ENCODE assay signal across 27 cellular contexts in the genomic region with DNA sequence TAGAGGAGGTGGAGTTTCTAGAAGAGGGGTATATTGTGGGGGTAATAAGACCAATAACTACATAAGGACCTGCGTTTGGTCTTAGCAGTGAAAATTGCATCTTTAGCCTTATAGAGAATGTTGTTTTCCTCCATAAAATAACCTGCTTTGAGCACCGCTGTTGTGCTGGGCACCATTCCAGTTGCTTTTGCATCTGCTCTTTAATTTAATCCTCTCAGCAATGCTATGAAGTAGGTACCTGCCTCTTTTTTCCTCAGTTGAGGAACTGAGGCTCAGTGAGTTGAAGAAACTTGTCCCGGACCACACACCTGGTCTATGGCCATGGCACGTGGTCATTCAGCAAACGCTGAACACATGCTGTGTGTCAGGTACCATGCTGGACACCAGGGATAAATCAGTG.
A peak's percentile ranks its signal among the peaks of the same experiment; 100 is the strongest.
DNase-seq lines count a peak whose midpoint lies in the region; ATAC-seq and TF ChIP-seq lines count a peak whose summit lies in the region.
"Had no signal": no experiment of that assay in that cellular context is flagged by ENCODE, and none has a peak within 500 bp of the region (broad histone marks: within the 10 kb centered on the region; RNA-seq: fewer than 3 reads in every experiment).

No MANE protein-coding gene starts in this region.

- H2AFZ ChIP-seq in OCI-LY1 (ENCODE audit: low read length) = no peak overlapping the region

- no peak overlapping the region for H3K4me3 Mint-ChIP-seq in stimulated activated naive CD8-positive, alpha-beta T cell treated with anti-CD3 and anti-CD28 coated beads, Interleukin-15, Interleukin-2, amounts not matched to agents 100 ng/mL and 50 ng/mL, for 24 hours
- H3K4me3 Mint-ChIP-seq in stimulated activated naive CD8-positive, alpha-beta T cell treated with anti-CD3 and anti-CD28 coated beads, Interleukin-15, amount 100 ng/mL, for 72 hours = no peak overlapping the region
- no peak overlapping the region for H3K4me3 Mint-ChIP-seq in nephron progenitor cell
- H3K4me3 Mint-ChIP-seq: CD4-positive, alpha-beta memory T cell; IgD-negative memory B cell had no signal

- no peak for DNase-seq in stimulated activated naive CD8-positive, alpha-beta T cell treated with anti-CD3 and anti-CD28 coated beads, Interleukin-15, amount 100 ng/mL, for 72 hours
- DNase-seq in nephron progenitor cell = no peak
- no peak for DNase-seq in dermis blood vessel endothelial cell
- DNase-seq in dorsolateral prefrontal cortex = no peak
- DNase-seq: AML-193; CD4-positive, alpha-beta memory T cell; COR-L47; EL; GF-D8; HCEC 1CT; NCI-H1092; NCI-H1417 treated with DMSO at 0.1 percent for 48 hours; NCI-H187 treated with DMSO at 0.1 percent for 48 hours; NCI-H2171 treated with DMSO at 0.1 percent for 48 hours; NCI-H345; NCI-H510A treated with DMSO at 0.1 percent for 48 hours; NCI-H748 treated with DMSO at 0.1 percent for 48 hours; NK-92 treated with Interleukin-12 subunit alpha and Interleukin-12 subunit beta, amount 100 ng/mL, for 24 hours; Right ventricle myocardium superior; RPMI8226 had no signal

- intact Hi-C loops in dorsolateral prefrontal cortex (cut with DNase I) = no loop called here

- H3K79me2 ChIP-seq in OCI-LY1 (ENCODE audit: insufficient read depth, low read length) = peaks cover 30% of the 10 kb centered on the region

- H3K4me2 ChIP-seq in OCI-LY1 (ENCODE audit: low read length) = no peak overlapping the region
- H3K4me2 ChIP-seq: A549, KMS-11 had no signal

- no peaks in the 10 kb centered on the region for H4K20me1 ChIP-seq in OCI-LY1 (ENCODE audit: insufficient read depth, low read length)

- H3K4me1 ChIP-seq in OCI-LY1 (ENCODE audit: insufficient read depth, low read length, severe bottlenecking) = peaks cover 98% of the 10 kb centered on the region
- H3K4me1 ChIP-seq: A549 had no signal

- H3K27ac ChIP-seq in OCI-LY1 (ENCODE audit: low read depth, low read length, poor library complexity, severe bottlenecking) (peak overlapping the region; percentile 72), dorsolateral prefrontal cortex (no peak overlapping the region)
- H3K27ac ChIP-seq: A549, KMS-11 had no signal

- no peaks in the 10 kb centered on the region for H3K9me3 Mint-ChIP-seq in stimulated activated naive CD8-positive, alpha-beta T cell treated with anti-CD3 and anti-CD28 coated beads, Interleukin-15, Interleukin-2, amounts not matched to agents 100 ng/mL and 50 ng/mL, for 24 hours
- H3K9me3 Mint-ChIP-seq in stimulated activated naive CD8-positive, alpha-beta T cell treated with anti-CD3 and anti-CD28 coated beads, Interleukin-15, amount 100 ng/mL, for 72 hours = no peaks in the 10 kb centered on the region
- H3K9me3 Mint-ChIP-seq in nephron progenitor cell = no peaks in the 10 kb centered on the region
- H3K9me3 Mint-ChIP-seq: CD4-positive, alpha-beta memory T cell; IgD-negative memory B cell had no signal

- no peak for ATAC-seq in stimulated activated naive CD8-positive, alpha-beta T cell treated with anti-CD3 and anti-CD28 coated beads, Interleukin-15, amount 100 ng/mL, for 72 hours
- no peak for ATAC-seq in HG03025 (IDR thresholded peaks at IDR 0.05; ENCODE audit: low FRiP score, unreplicated experiment)
- ATAC-seq: A549 had no signal

- no peaks in the 10 kb centered on the region for H3K9me2 ChIP-seq in OCI-LY1 (ENCODE audit: low read depth, low read length)

- H3K4me3 ChIP-seq in OCI-LY1 (ENCODE audit: low read depth, low read length, poor library complexity, severe bottlenecking) (no peak overlapping the region), dorsolateral prefrontal cortex (no peak overlapping the region)
- H3K4me3 ChIP-seq: A549; BLaER1 treated with 17β-estradiol and CSF1 and Interleukin-3, amounts not matched to agents 10 nM and 100 nM had no signal

- no peaks in the 10 kb centered on the region for H3K9me3 ChIP-seq in OCI-LY1 (ENCODE audit: low read length)
- H3K9me3 ChIP-seq: A549; BLaER1 treated with 17β-estradiol and CSF1 and Interleukin-3, amounts not matched to agents 10 nM and 100 nM had no signal

- H3K27me3 ChIP-seq in OCI-LY1 (ENCODE audit: insufficient read depth, low read length) = no peaks in the 10 kb centered on the region
- H3K27me3 ChIP-seq in dorsolateral prefrontal cortex = no peaks in the 10 kb centered on the region
- H3K27me3 ChIP-seq: BLaER1 treated with 17β-estradiol and CSF1 and Interleukin-3, amounts not matched to agents 10 nM and 100 nM had no signal

- peaks cover 25% of the 10 kb centered on the region; the same call in 1 of the 2 replicates for H3K36me3 ChIP-seq in OCI-LY1 (ENCODE audit: insufficient read depth, low read length)

- H3K4me1 Mint-ChIP-seq in stimulated activated naive CD8-positive, alpha-beta T cell treated with anti-CD3 and anti-CD28 coated beads, Interleukin-15, Interleukin-2, amounts not matched to agents 100 ng/mL and 50 ng/mL, for 24 hours (ENCODE audit: low read depth) = peaks cover 32% of the 10 kb centered on the region
- peaks cover 53% of the 10 kb centered on the region for H3K4me1 Mint-ChIP-seq in stimulated activated naive CD8-positive, alpha-beta T cell treated with anti-CD3 and anti-CD28 coated beads, Interleukin-15, amount 100 ng/mL, for 72 hours
- H3K4me1 Mint-ChIP-seq in nephron progenitor cell = peaks cover 91% of the 10 kb centered on the region

- no peak overlapping the region for H3K9ac ChIP-seq in OCI-LY1 (ENCODE audit: low read length)
- H3K9ac ChIP-seq: BLaER1 treated with 17β-estradiol and CSF1 and Interleukin-3, amounts not matched to agents 10 nM and 100 nM; KMS-11 had no signal

- no peak for TF ChIP-seq CTCF in OCI-LY1 (IDR thresholded peaks at IDR 0.05; ENCODE audit: low read length)
- no peak for TF ChIP-seq CTCF in nephron progenitor cell (IDR thresholded peaks at IDR 0.05)
- TF ChIP-seq CTCF in dorsolateral prefrontal cortex (IDR thresholded peaks at IDR 0.05 in 54 of 56, conservative IDR thresholded peaks at IDR 0.05 in 2 of 56; ENCODE audit: low read depth in 1 of 56, partially characterized antibody in 56 of 56) = no peak

- H3F3A ChIP-seq in OCI-LY1 (ENCODE audit: insufficient read depth, low read length) = no peaks in the 10 kb centered on the region

- peak overlapping the region; percentile 6 for H3K27ac Mint-ChIP-seq in stimulated activated naive CD8-positive, alpha-beta T cell treated with anti-CD3 and anti-CD28 coated beads, Interleukin-15, Interleukin-2, amounts not matched to agents 100 ng/mL and 50 ng/mL, for 24 hours
- peak overlapping the region in 1 of 2 donors; percentile 32 for H3K27ac Mint-ChIP-seq in stimulated activated naive CD8-positive, alpha-beta T cell treated with anti-CD3 and anti-CD28 coated beads, Interleukin-15, amount 100 ng/mL, for 72 hours
- peak overlapping the region; percentile 5 for H3K27ac Mint-ChIP-seq in nephron progenitor cell

- H3K36me3 Mint-ChIP-seq in stimulated activated naive CD8-positive, alpha-beta T cell treated with anti-CD3 and anti-CD28 coated beads, Interleukin-15, Interleukin-2, amounts not matched to agents 100 ng/mL and 50 ng/mL, for 24 hours (ENCODE audit: low read depth) = no peaks in the 10 kb centered on the region
- peaks cover 33% of the 10 kb centered on the region for H3K36me3 Mint-ChIP-seq in nephron progenitor cell (ENCODE audit: low read depth)

- no peaks in the 10 kb centered on the region for H3K27me3 Mint-ChIP-seq in stimulated activated naive CD8-positive, alpha-beta T cell treated with anti-CD3 and anti-CD28 coated beads, Interleukin-15, Interleukin-2, amounts not matched to agents 100 ng/mL and 50 ng/mL, for 24 hours
- no peaks in the 10 kb centered on the region for H3K27me3 Mint-ChIP-seq in stimulated activated naive CD8-positive, alpha-beta T cell treated with anti-CD3 and anti-CD28 coated beads, Interleukin-15, amount 100 ng/mL, for 72 hours
- no peaks in the 10 kb centered on the region for H3K27me3 Mint-ChIP-seq in nephron progenitor cell (ENCODE audit: low read depth, poor library complexity)
- H3K27me3 Mint-ChIP-seq: CD4-positive, alpha-beta memory T cell; IgD-negative memory B cell had no signal
